ENCODE assay signal across 26 cellular contexts in the genomic region with DNA sequence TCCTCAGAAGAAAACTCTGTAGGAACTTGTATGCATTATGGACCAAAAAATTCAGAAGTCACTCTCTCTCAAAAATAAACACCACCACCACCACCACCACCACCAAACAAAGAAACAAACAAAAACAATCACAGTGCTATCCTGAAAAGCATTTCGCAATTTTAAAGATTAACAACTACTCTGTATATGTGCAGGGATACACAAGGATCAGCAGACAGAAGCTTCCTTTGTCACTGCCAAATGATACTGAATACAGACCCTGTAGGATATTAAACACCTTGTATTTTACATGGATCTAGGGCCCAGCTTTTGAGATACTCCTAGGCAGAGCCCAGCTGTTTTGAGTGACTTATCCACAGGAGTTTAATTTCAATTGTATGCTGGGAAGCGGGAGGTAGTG.
"Had no signal": no experiment of that assay in that cellular context is flagged by ENCODE, and none has a peak within 500 bp of the region (broad histone marks: within the 10 kb centered on the region; RNA-seq: fewer than 3 reads in every experiment).

No MANE protein-coding gene starts in this region.

- H3K4me3 Mint-ChIP-seq: mesothelial cell of epicardium; nephron; stimulated activated naive B cell treated with anti-CD40 and anti-IgM and Interleukin-4, amounts not matched to agents 10 μg/mL and 1 μg/mL and 100 μg/mL, for 72 hours; stimulated activated naive CD8-positive, alpha-beta T cell treated with anti-CD3 and anti-CD28 coated beads, Interleukin-15, Interleukin-2, amounts not matched to agents 100 ng/mL and 50 ng/mL, for 24 hours had no signal

- H3K27ac ChIP-seq: coronary artery, esophagus muscularis mucosa, foreskin keratinocyte, gastroesophageal sphincter, heart left ventricle, hepatocyte, psoas muscle, sigmoid colon, spleen, suprapubic skin, transverse colon, vagina had no signal

- H3K27ac Mint-ChIP-seq: mesothelial cell of epicardium; nephron; stimulated activated naive B cell treated with anti-CD40 and anti-IgM and Interleukin-4, amounts not matched to agents 10 μg/mL and 1 μg/mL and 100 μg/mL, for 72 hours had no signal

- ATAC-seq: foreskin keratinocyte; gastroesophageal sphincter; heart left ventricle; left lobe of liver; naive thymus-derived CD4-positive, alpha-beta T cell; psoas muscle; right cardiac atrium had no signal

- H3K4me3 ChIP-seq: coronary artery, esophagus muscularis mucosa, gastroesophageal sphincter, heart left ventricle, hepatocyte, lung, psoas muscle, sigmoid colon, spleen, suprapubic skin, transverse colon, vagina had no signal

- H3K36me3 ChIP-seq: esophagus muscularis mucosa, gastroesophageal sphincter, heart left ventricle, sigmoid colon, spleen, suprapubic skin, transverse colon, vagina had no signal

- DNase-seq: dermis blood vessel endothelial cell; effector memory CD4-positive, alpha-beta T cell; foreskin keratinocyte; heart left ventricle; kidney; mesenchymal stem cell; naive thymus-derived CD4-positive, alpha-beta T cell; nucleus accumbens; psoas muscle; right cardiac atrium; sigmoid colon; spleen; stimulated activated CD4-positive, alpha-beta T cell treated with anti-CD3 and anti-CD28 coated beads, Interleukin-4, amount 100 ng/mL, for 4 hours; stimulated activated naive B cell treated with anti-CD40 and anti-IgM and Interleukin-4, amounts not matched to agents 10 μg/mL and 1 μg/mL and 100 μg/mL, for 72 hours; transverse colon had no signal

- H3K4me1 ChIP-seq: foreskin keratinocyte had no signal

- H3K9me3 ChIP-seq: sigmoid colon, vagina had no signal

- H3K27me3 Mint-ChIP-seq: naive thymus-derived CD4-positive, alpha-beta T cell; stimulated activated naive B cell treated with anti-CD40 and anti-IgM and Interleukin-4, amounts not matched to agents 10 μg/mL and 1 μg/mL and 100 μg/mL, for 72 hours; stimulated activated naive CD8-positive, alpha-beta T cell treated with anti-CD3 and anti-CD28 coated beads, Interleukin-15, Interleukin-2, amounts not matched to agents 100 ng/mL and 50 ng/mL, for 24 hours had no signal

- H3K27me3 ChIP-seq: esophagus muscularis mucosa, foreskin keratinocyte, gastroesophageal sphincter, heart left ventricle, hepatocyte, sigmoid colon, spleen, suprapubic skin, transverse colon, vagina had no signal
